ENCODE assay signal across 1 cellular context in genomic region chr11:62841361-62842170, GRCh38.
TF ChIP-seq lines count a peak whose summit lies in the region.

No MANE protein-coding gene starts in this region.

TF ChIP-seq in SK-N-SH, 30 proteins besides CTCF, POLR2A, EP300 and RAD21 (continued from another document):
- TF ChIP-seq GATA2 (CRISPR knock-in tag; IDR thresholded peaks at IDR 0.05) (peak; percentile 92), FOXM1 (IDR thresholded peaks at IDR 0.05; ENCODE audit: low read depth) (peak; percentile 63; the same call in 1 of the 2 replicates), EZH2phosphoT487 (IDR thresholded peaks at IDR 0.05; ENCODE audit: borderline replicate concordance, low read depth) (no peak), IRF3 (IDR thresholded peaks at IDR 0.05; ENCODE audit: low read depth, low read length) (no peak), GABPA (IDR thresholded peaks at IDR 0.05; ENCODE audit: low read depth) (peak; percentile 30; the same call in 1 of the 2 replicates), RXRA (IDR thresholded peaks at IDR 0.05; ENCODE audit: borderline replicate concordance, low read depth) (no peak), RFX5 (IDR thresholded peaks at IDR 0.05; ENCODE audit: low read length) (peak; percentile 41; the same call in 1 of the 2 replicates), PBX3 (IDR thresholded peaks at IDR 0.05) (peak; percentile 79), YY1 (IDR thresholded peaks at IDR 0.05; ENCODE audit: low read depth) (peak; percentile 67; the same call in 1 of the 2 replicates), SMC3 (IDR thresholded peaks at IDR 0.05; ENCODE audit: low read depth, low read length) (no peak), REST (IDR thresholded peaks at IDR 0.05; ENCODE audit: low read depth, low read length) (no peak; the same call in 1 of the 2 replicates), ELF1 (IDR thresholded peaks at IDR 0.05) (peak; percentile 74; the same call in 1 of the 2 replicates), JUND (IDR thresholded peaks at IDR 0.05) (peak; percentile 86), ZBTB33 (IDR thresholded peaks at IDR 0.05; ENCODE audit: borderline replicate concordance, low read depth) (peak; percentile 96), POLR2AphosphoS5 (IDR thresholded peaks at IDR 0.05; ENCODE audit: low read depth, low read length) (peak; percentile 100)
